16 cellular contexts compared by ENCODE assay signal in genomic region chr14:75842624-75843023, GRCh38.
DNase-seq lines count a peak whose midpoint lies in the region; TF ChIP-seq lines count a peak whose summit lies in the region.
"Had no signal": no experiment of that assay in that cellular context is flagged by ENCODE, and none has a peak within 500 bp of the region (broad histone marks: within the 10 kb centered on the region; RNA-seq: fewer than 3 reads in every experiment).

No MANE protein-coding gene starts in this region.

- peak in 1 of 2 experiments; percentile 42; a peak in 1 of 4 replicates for TF ChIP-seq EP300 in SK-N-SH (IDR thresholded peaks at IDR 0.05; ENCODE audit: borderline replicate concordance in 1 of 2, low read depth in 1 of 2, low read length in 1 of 2)

- H3K9me3 ChIP-seq in SK-N-SH: no peaks in the 10 kb centered on the region
- H3K9me3 ChIP-seq: BE2C had no signal

- CTCF ChIA-PET in SK-N-SH (lab: Yijun Ruan, JAX): interaction anchor here (0.9 to 2.6 kb wide), 4 partner anchors 64 to 545 kb away, joined by 3 to 9 read pairs (median 3); partner anchors contain the start of gene TGFB3

- H3K27me3 ChIP-seq in SK-N-SH (ENCODE audit: insufficient read depth): no peaks in the 10 kb centered on the region
- H3K27me3 ChIP-seq: BE2C had no signal

- H3K4me2 ChIP-seq in SK-N-SH: peak overlapping the region; percentile 27; the same call in 1 of the 2 replicates

- H3K27ac Mint-ChIP-seq in endothelial cell (ENCODE audit: unreplicated experiment) (peak overlapping the region; percentile 62), nephron (peak overlapping the region; percentile 53 to 92 (median 88)), type B pancreatic cell (peak overlapping the region; percentile 37)

- no peak overlapping the region for H3K4me3 Mint-ChIP-seq in endothelial cell (ENCODE audit: unreplicated experiment)
- peak overlapping the region in 2 of 3 experiments; percentile 1 to 12 for H3K4me3 Mint-ChIP-seq in nephron
- H3K4me3 Mint-ChIP-seq in type B pancreatic cell: no peak overlapping the region
- H3K4me3 Mint-ChIP-seq: CD4-positive, alpha-beta memory T cell had no signal

- WGBS in SK-N-SH (ENCODE audit: low lambda C conversion rate): 16% methylated on average over 3 of the region's 3 CpGs

- H4K20me1 ChIP-seq in SK-N-SH (ENCODE audit: insufficient read depth): no peaks in the 10 kb centered on the region

- peak overlapping the region; percentile 40 to 77; a peak in 3 of 4 replicates for H3K27ac ChIP-seq in SK-N-SH (ENCODE audit: low read depth in 2 of 2, low read length in 1 of 2)

- H3K9ac ChIP-seq in SK-N-SH: no peak overlapping the region

- H3K4me1 ChIP-seq in SK-N-SH (ENCODE audit: control insufficient read depth in 1 of 2, insufficient read depth in 2 of 2, low read depth in 1 of 2, low read length in 1 of 2): peaks cover 10 to 15% of the 10 kb centered on the region in 2 experiments; a peak in 3 of 4 replicates
- H3K4me1 ChIP-seq: BE2C had no signal

- TF ChIP-seq RAD21 in SK-N-SH (IDR thresholded peaks at IDR 0.05; ENCODE audit: low read length): no peak

- no peak overlapping the region for H3K4me3 ChIP-seq in SK-N-SH (ENCODE audit: low read depth in 2 of 2, low read length in 1 of 2)

- TF ChIP-seq CTCF in SK-N-SH (IDR thresholded peaks at IDR 0.05) (no peak), endothelial cell (IDR thresholded peaks at IDR 0.05; ENCODE audit: unreplicated experiment) (no peak), nephron (IDR thresholded peaks at IDR 0.05; ENCODE audit: unreplicated experiment in 3 of 3) (no peak), type B pancreatic cell (conservative IDR thresholded peaks at IDR 0.05) (no peak), GM10266 (IDR thresholded peaks at IDR 0.05; ENCODE audit: control insufficient read depth, insufficient read depth, low read depth, missing control alignments) (no peak)

- H2AFZ ChIP-seq in SK-N-SH (ENCODE audit: low read depth): no peak overlapping the region

- H3K36me3 Mint-ChIP-seq in endothelial cell (ENCODE audit: low read depth, unreplicated experiment): peaks cover 14% of the 10 kb centered on the region
- peaks cover 34% of the 10 kb centered on the region for H3K36me3 Mint-ChIP-seq in nephron (ENCODE audit: low read depth)
- peaks cover 23% of the 10 kb centered on the region for H3K36me3 Mint-ChIP-seq in type B pancreatic cell

- H3K36me3 ChIP-seq in SK-N-SH (replicated peaks in 1 of 2; ENCODE audit: control insufficient read depth in 1 of 2, insufficient read depth in 2 of 2, low read length in 1 of 2): no peaks in the 10 kb centered on the region

- no peaks in the 10 kb centered on the region for H3K9me2 ChIP-seq in SK-N-SH

- H3K79me2 ChIP-seq in SK-N-SH (ENCODE audit: insufficient read depth): no peaks in the 10 kb centered on the region

- POLR2A ChIA-PET in SK-N-SH (lab: Yijun Ruan, JAX): no interaction called here

- DNase-seq in SK-N-SH (peak; percentile 54), endothelial cell (ENCODE audit: low spot score) (no peak), type B pancreatic cell (ENCODE audit: extremely low spot score, unreplicated experiment) (no peak), midbrain (lab: John Stamatoyannopoulos, UW) (no peak), NCI-H1417 (lab: John Stamatoyannopoulos, UW) (no peak), GM10266 (ENCODE audit: extremely low spot score) (no peak)
- DNase-seq: BE2C; CD4-positive, alpha-beta memory T cell; DND-41; GDM1; KBM-7; NCI-H1048; NCI-H226; NCI-H526 treated with DMSO at 0.1 percent for 48 hours; NK-92 treated with Interleukin-12 subunit alpha and Interleukin-12 subunit beta, amount 100 ng/mL, for 24 hours had no signal

- no peaks in the 10 kb centered on the region for H3F3A ChIP-seq in SK-N-SH (replicated peaks; ENCODE audit: insufficient read depth)

- no peaks in the 10 kb centered on the region for H3K9me3 Mint-ChIP-seq in endothelial cell (ENCODE audit: unreplicated experiment)
- no peaks in the 10 kb centered on the region for H3K9me3 Mint-ChIP-seq in nephron
- no peaks in the 10 kb centered on the region for H3K9me3 Mint-ChIP-seq in type B pancreatic cell

- peaks cover 1% of the 10 kb centered on the region for H3K27me3 Mint-ChIP-seq in endothelial cell (ENCODE audit: unreplicated experiment)
- no peaks in the 10 kb centered on the region for H3K27me3 Mint-ChIP-seq in nephron (ENCODE audit: low read depth)
- no peaks in the 10 kb centered on the region for H3K27me3 Mint-ChIP-seq in type B pancreatic cell
- H3K27me3 Mint-ChIP-seq: CD4-positive, alpha-beta memory T cell had no signal

- H3K4me1 Mint-ChIP-seq in endothelial cell (ENCODE audit: unreplicated experiment) (peaks cover 17% of the 10 kb centered on the region), nephron (peaks cover 24% of the 10 kb centered on the region), type B pancreatic cell (ENCODE audit: unreplicated experiment) (peaks cover 24% of the 10 kb centered on the region)
- H3K4me1 Mint-ChIP-seq: CD4-positive, alpha-beta memory T cell had no signal

TF ChIP-seq in SK-N-SH, 30 proteins besides CTCF, POLR2A, EP300 and RAD21:
- TF ChIP-seq GATA2 (CRISPR knock-in tag; IDR thresholded peaks at IDR 0.05) (peak; percentile 78), POLR2AphosphoS5 (IDR thresholded peaks at IDR 0.05; ENCODE audit: low read depth, low read length) (no peak), EZH2phosphoT487 (IDR thresholded peaks at IDR 0.05; ENCODE audit: borderline replicate concordance, low read depth) (no peak), CHD2 (IDR thresholded peaks at IDR 0.05; ENCODE audit: low read length, partially characterized antibody) (peak; percentile 61), TCF12 (IDR thresholded peaks at IDR 0.05) (peak; percentile 73), TEAD4 (IDR thresholded peaks at IDR 0.05; ENCODE audit: borderline replicate concordance, insufficient read depth) (no peak), RCOR1 (IDR thresholded peaks at IDR 0.05; ENCODE audit: low read length) (0 out of 2 replicates have a peak, but pooled peaks have one; percentile 52), NFIC (IDR thresholded peaks at IDR 0.05; ENCODE audit: borderline replicate concordance) (no peak), MEF2A (IDR thresholded peaks at IDR 0.05; ENCODE audit: borderline replicate concordance, low read depth) (no peak)
- TF ChIP-seq, protein P1, sequence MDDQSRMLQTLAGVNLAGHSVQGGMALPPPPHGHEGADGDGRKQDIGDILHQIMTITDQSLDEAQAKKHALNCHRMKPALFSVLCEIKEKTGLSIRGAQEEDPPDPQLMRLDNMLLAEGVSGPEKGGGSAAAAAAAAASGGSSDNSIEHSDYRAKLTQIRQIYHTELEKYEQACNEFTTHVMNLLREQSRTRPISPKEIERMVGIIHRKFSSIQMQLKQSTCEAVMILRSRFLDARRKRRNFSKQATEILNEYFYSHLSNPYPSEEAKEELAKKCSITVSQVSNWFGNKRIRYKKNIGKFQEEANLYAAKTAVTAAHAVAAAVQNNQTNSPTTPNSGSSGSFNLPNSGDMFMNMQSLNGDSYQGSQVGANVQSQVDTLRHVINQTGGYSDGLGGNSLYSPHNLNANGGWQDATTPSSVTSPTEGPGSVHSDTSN (IDR thresholded peaks at IDR 0.05): peak; percentile 29; the same call in 1 of the 2 replicates
- TF ChIP-seq, protein P2, sequence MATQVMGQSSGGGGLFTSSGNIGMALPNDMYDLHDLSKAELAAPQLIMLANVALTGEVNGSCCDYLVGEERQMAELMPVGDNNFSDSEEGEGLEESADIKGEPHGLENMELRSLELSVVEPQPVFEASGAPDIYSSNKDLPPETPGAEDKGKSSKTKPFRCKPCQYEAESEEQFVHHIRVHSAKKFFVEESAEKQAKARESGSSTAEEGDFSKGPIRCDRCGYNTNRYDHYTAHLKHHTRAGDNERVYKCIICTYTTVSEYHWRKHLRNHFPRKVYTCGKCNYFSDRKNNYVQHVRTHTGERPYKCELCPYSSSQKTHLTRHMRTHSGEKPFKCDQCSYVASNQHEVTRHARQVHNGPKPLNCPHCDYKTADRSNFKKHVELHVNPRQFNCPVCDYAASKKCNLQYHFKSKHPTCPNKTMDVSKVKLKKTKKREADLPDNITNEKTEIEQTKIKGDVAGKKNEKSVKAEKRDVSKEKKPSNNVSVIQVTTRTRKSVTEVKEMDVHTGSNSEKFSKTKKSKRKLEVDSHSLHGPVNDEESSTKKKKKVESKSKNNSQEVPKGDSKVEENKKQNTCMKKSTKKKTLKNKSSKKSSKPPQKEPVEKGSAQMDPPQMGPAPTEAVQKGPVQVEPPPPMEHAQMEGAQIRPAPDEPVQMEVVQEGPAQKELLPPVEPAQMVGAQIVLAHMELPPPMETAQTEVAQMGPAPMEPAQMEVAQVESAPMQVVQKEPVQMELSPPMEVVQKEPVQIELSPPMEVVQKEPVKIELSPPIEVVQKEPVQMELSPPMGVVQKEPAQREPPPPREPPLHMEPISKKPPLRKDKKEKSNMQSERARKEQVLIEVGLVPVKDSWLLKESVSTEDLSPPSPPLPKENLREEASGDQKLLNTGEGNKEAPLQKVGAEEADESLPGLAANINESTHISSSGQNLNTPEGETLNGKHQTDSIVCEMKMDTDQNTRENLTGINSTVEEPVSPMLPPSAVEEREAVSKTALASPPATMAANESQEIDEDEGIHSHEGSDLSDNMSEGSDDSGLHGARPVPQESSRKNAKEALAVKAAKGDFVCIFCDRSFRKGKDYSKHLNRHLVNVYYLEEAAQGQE (IDR thresholded peaks at IDR 0.05; ENCODE audit: low read depth, low read length): no peak
TF ChIP-seq in SK-N-SH: peak in this region for 5.

Comparison
In these comparisons a context has a peak if more than half of its experiments do, and no peak if none do; other contexts are left out.
1. H3K27ac Mint-ChIP-seq: peak in every context shown above with its lines; median percentile 88 in nephron; 62 in endothelial cell; 37 in type B pancreatic cell.
2. H3K4me3 Mint-ChIP-seq: peak in nephron (2 of 3); none in endothelial cell (single experiment) and type B pancreatic cell (single experiment).